Comparison of ENCODE assay signal across 17 cellular contexts in the genomic region with DNA sequence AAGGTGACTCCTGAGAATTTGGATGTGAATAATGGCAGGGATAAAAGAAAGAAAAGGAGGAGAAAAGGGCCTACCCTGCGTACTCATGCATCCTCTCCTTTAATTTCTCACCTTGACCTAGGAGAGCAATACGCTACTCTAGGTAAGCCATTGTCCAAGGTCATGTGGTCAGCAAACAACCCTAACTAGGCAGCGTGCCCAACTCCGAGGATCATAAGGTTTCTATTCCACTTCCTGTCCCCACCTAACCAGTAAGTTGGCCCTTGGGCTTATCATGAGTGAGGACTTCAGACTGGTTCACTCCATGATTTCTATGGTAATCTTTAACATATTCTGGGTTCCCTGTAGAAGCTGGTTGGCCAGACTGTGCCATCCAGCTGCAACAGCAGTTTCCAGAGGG.
A peak's percentile ranks its signal among the peaks of the same experiment; 100 is the strongest.
DNase-seq lines count a peak whose midpoint lies in the region; ATAC-seq and TF ChIP-seq lines count a peak whose summit lies in the region.
"Had no signal": no experiment of that assay in that cellular context is flagged by ENCODE, and none has a peak within 500 bp of the region (broad histone marks: within the 10 kb centered on the region; RNA-seq: fewer than 3 reads in every experiment).

No MANE protein-coding gene starts in this region.

- CTCF ChIA-PET in activated CD8-positive, alpha-beta T cell treated with anti-CD3 and anti-CD28 coated beads for 36 hours (lab: Charles Lee) = no interaction called here

- H3K79me2 ChIP-seq in mesendoderm (ENCODE audit: control insufficient read depth, insufficient read depth, low read length) = no peaks in the 10 kb centered on the region

- no peaks in the 10 kb centered on the region for H3K79me1 ChIP-seq in mesendoderm (ENCODE audit: low read length)

- no peaks in the 10 kb centered on the region for H3K9me3 ChIP-seq in stomach
- H3K9me3 ChIP-seq: A549; BLaER1 treated with 17β-estradiol and CSF1 and Interleukin-3, amounts not matched to agents 10 nM and 100 nM; Caco-2 had no signal

- POLR2A ChIA-PET in activated CD8-positive, alpha-beta T cell treated with anti-CD3 and anti-CD28 coated beads for 36 hours (lab: Charles Lee) = no interaction called here

- H3K56ac ChIP-seq in mesendoderm (ENCODE audit: low read length) = no peak overlapping the region

- peak; percentile 17 for DNase-seq in NCI-H2029 (lab: John Stamatoyannopoulos, UW)
- DNase-seq in NCI-H2029 treated with DMSO at 0.1 percent for 48 hours (lab: John Stamatoyannopoulos, UW) = no peak
- DNase-seq in mesendoderm = no peak
- peak; percentile 50 for DNase-seq in stomach
- no peak for DNase-seq in activated CD8-positive, alpha-beta T cell treated with anti-CD3 and anti-CD28 coated beads for 36 hours
- DNase-seq: AML-193; Caco-2; Calu3; CD4-positive, alpha-beta T cell; CD8-positive, alpha-beta T cell; GF-D8 had no signal

- no peaks in the 10 kb centered on the region for H3K4me1 Mint-ChIP-seq in activated CD8-positive, alpha-beta T cell treated with anti-CD3 and anti-CD28 coated beads for 36 hours (ENCODE audit: low read depth)
- H3K4me1 Mint-ChIP-seq: B cell had no signal

- no peaks in the 10 kb centered on the region for H3K9me3 Mint-ChIP-seq in activated CD8-positive, alpha-beta T cell treated with anti-CD3 and anti-CD28 coated beads for 36 hours
- H3K9me3 Mint-ChIP-seq: CD4-positive, alpha-beta T cell; CD8-positive, alpha-beta T cell had no signal

- H4K5ac ChIP-seq in mesendoderm (ENCODE audit: low read length) = no peak overlapping the region

- intact Hi-C loops in stomach (cut with DNase I; ENCODE audit: low total_unique reads) = no loop called here
- intact Hi-C loops in activated CD8-positive, alpha-beta T cell treated with anti-CD3 and anti-CD28 coated beads for 36 hours (cut with micrococcal nuclease) = no loop called here

- H3K23ac ChIP-seq in mesendoderm (ENCODE audit: low read length) = peak overlapping the region; percentile 29

- H3K27ac ChIP-seq in mesendoderm (ENCODE audit: low read depth, low read length) = peak overlapping the region; percentile 14
- no peak overlapping the region for H3K27ac ChIP-seq in stomach
- H3K27ac ChIP-seq: 22Rv1; A549; BLaER1 treated with 17β-estradiol and CSF1 and Interleukin-3, amounts not matched to agents 10 nM and 100 nM; C4-2B had no signal

- H2BK15ac ChIP-seq in mesendoderm (replicated peaks; ENCODE audit: low read depth) = no peak overlapping the region

- TF ChIP-seq POLR2A in stomach (IDR thresholded peaks at IDR 0.05) = no peak

- H3K36me3 Mint-ChIP-seq in activated CD8-positive, alpha-beta T cell treated with anti-CD3 and anti-CD28 coated beads for 36 hours (ENCODE audit: low read depth) = no peaks in the 10 kb centered on the region
- H3K36me3 Mint-ChIP-seq: CD8-positive, alpha-beta T cell had no signal

- peaks cover 15% of the 10 kb centered on the region for H3K4me1 ChIP-seq in mesendoderm (ENCODE audit: control insufficient read depth, low read depth, low read length)
- no peaks in the 10 kb centered on the region for H3K4me1 ChIP-seq in stomach
- H3K4me1 ChIP-seq: A549; BLaER1 treated with 17β-estradiol and CSF1 and Interleukin-3, amounts not matched to agents 10 nM and 100 nM; Caco-2 had no signal

- H3K27me3 Mint-ChIP-seq in activated CD8-positive, alpha-beta T cell treated with anti-CD3 and anti-CD28 coated beads for 36 hours = no peaks in the 10 kb centered on the region

- no peak overlapping the region for H3K4me3 ChIP-seq in mesendoderm (ENCODE audit: low read length)
- no peak overlapping the region for H3K4me3 ChIP-seq in stomach
- H3K4me3 ChIP-seq: A549; BLaER1 treated with 17β-estradiol and CSF1 and Interleukin-3, amounts not matched to agents 10 nM and 100 nM had no signal

- H2BK120ac ChIP-seq in mesendoderm (ENCODE audit: low read depth, low read length) = no peak overlapping the region

- H3K4ac ChIP-seq in mesendoderm (ENCODE audit: low read depth, low read length) = no peak overlapping the region

- no peak overlapping the region for H2AK5ac ChIP-seq in mesendoderm (ENCODE audit: low read length)

- H3K9ac ChIP-seq in mesendoderm (ENCODE audit: low read length) = no peak overlapping the region
- H3K9ac ChIP-seq: BLaER1 treated with 17β-estradiol and CSF1 and Interleukin-3, amounts not matched to agents 10 nM and 100 nM had no signal

- no peak for TF ChIP-seq CTCF in stomach (IDR thresholded peaks at IDR 0.05)
- no peak for TF ChIP-seq CTCF in activated CD8-positive, alpha-beta T cell treated with anti-CD3 and anti-CD28 coated beads for 36 hours (IDR thresholded peaks at IDR 0.05)

- H3K4me3 Mint-ChIP-seq in activated CD8-positive, alpha-beta T cell treated with anti-CD3 and anti-CD28 coated beads for 36 hours = no peak overlapping the region
- H3K4me3 Mint-ChIP-seq: B cell; CD4-positive, alpha-beta T cell; CD8-positive, alpha-beta T cell had no signal

- peak overlapping the region; percentile 21 for H2BK5ac ChIP-seq in mesendoderm (ENCODE audit: low read length)

- no peaks in the 10 kb centered on the region for H3K36me3 ChIP-seq in mesendoderm (ENCODE audit: control insufficient read depth, insufficient read depth, low read length)
- no peaks in the 10 kb centered on the region for H3K36me3 ChIP-seq in stomach
- H3K36me3 ChIP-seq: BLaER1 treated with 17β-estradiol and CSF1 and Interleukin-3, amounts not matched to agents 10 nM and 100 nM had no signal

- H3K27me3 ChIP-seq in mesendoderm (ENCODE audit: insufficient read depth, low read length, poor library complexity) (no peaks in the 10 kb centered on the region), stomach (no peaks in the 10 kb centered on the region)
- H3K27me3 ChIP-seq: BLaER1 treated with 17β-estradiol and CSF1 and Interleukin-3, amounts not matched to agents 10 nM and 100 nM had no signal

- no peak overlapping the region for H3K27ac Mint-ChIP-seq in activated CD8-positive, alpha-beta T cell treated with anti-CD3 and anti-CD28 coated beads for 36 hours
- H3K27ac Mint-ChIP-seq: B cell; CD4-positive, alpha-beta T cell; CD8-positive, alpha-beta T cell had no signal

- TF ChIP-seq EP300 in stomach (IDR thresholded peaks at IDR 0.05) = no peak

- no peak overlapping the region for H3K18ac ChIP-seq in mesendoderm (ENCODE audit: low read length)

- no peak overlapping the region for H3K4me2 ChIP-seq in mesendoderm (ENCODE audit: low read length)
- H3K4me2 ChIP-seq: A549; BLaER1 treated with 17β-estradiol and CSF1 and Interleukin-3, amounts not matched to agents 10 nM and 100 nM had no signal

- no peak overlapping the region for H4K8ac ChIP-seq in mesendoderm (ENCODE audit: low read depth, low read length)

- ATAC-seq in activated CD8-positive, alpha-beta T cell treated with anti-CD3 and anti-CD28 coated beads for 36 hours = no peak
- ATAC-seq in HG02885 (IDR thresholded peaks at IDR 0.05; ENCODE audit: poor library complexity, unreplicated experiment) = no peak
- ATAC-seq: A549; CD8-positive, alpha-beta T cell had no signal

- WGBS in mesendoderm (ENCODE audit: extremely low coverage, insufficient coverage, low lambda C conversion rate) = no CpG with 5 or more reads among the region's 4 CpGs
- 58 to 79% (median 68%) methylated on average over 4 of the region's 4 CpGs for WGBS in stomach, 5 donors

Comparison
In these comparisons a context has a peak if more than half of its experiments do, and no peak if none do; other contexts are left out.
1. DNase-seq: peak in NCI-H2029 (single experiment) and stomach (single experiment); none in NCI-H2029 treated with DMSO at 0.1 percent for 48 hours (single experiment), mesendoderm (single experiment) and activated CD8-positive, alpha-beta T cell treated with anti-CD3 and anti-CD28 coated beads for 36 hours (single experiment).